Comparison of ENCODE assay signal across 13 cellular contexts in genomic region chr9:22097712-22098111, GRCh38.
DNase-seq lines count a peak whose midpoint lies in the region; ATAC-seq and TF ChIP-seq lines count a peak whose summit lies in the region.
"Had no signal": no experiment of that assay in that cellular context is flagged by ENCODE, and none has a peak within 500 bp of the region (broad histone marks: within the 10 kb centered on the region; RNA-seq: fewer than 3 reads in every experiment).

No MANE protein-coding gene starts in this region.

- POLR2A ChIA-PET in IMR-90 (lab: Charles Lee; ENCODE audit: unreplicated experiment), result no interaction called here

- intact Hi-C loops in IMR-90 (cut with micrococcal nuclease), result no loop called here

- CTCF ChIA-PET in IMR-90 (lab: Yijun Ruan, JAX), result no interaction called here

- WGBS in IMR-90 (ENCODE audit: extremely low coverage in 2 of 2, insufficient read length in 1 of 2), 2 experiments, result no CpG with 5 or more reads among the region's 1 CpG
- WGBS in smooth muscle cell (ENCODE audit: low lambda C conversion rate), result 3% methylated on average over 1 of the region's 1 CpG

- H4K91ac ChIP-seq in IMR-90 (ENCODE audit: insufficient read depth, low read depth, low read length), result no peak overlapping the region; the same call in 1 of the 2 replicates

- H3K27me3 ChIP-seq in IMR-90 (ENCODE audit: control insufficient read depth, insufficient read depth, low read length) (no peaks in the 10 kb centered on the region), smooth muscle cell (ENCODE audit: low read depth) (no peaks in the 10 kb centered on the region)
- H3K27me3 ChIP-seq: esophagus muscularis mucosa, spleen had no signal

- BruUV-seq in IMR-90 (replicated peaks; lab: Mats Ljungman, UMichigan), result no TSS peak

- H3K23ac ChIP-seq in IMR-90 (ENCODE audit: low read depth, low read length), result no peak overlapping the region

- H3K4me3 ChIP-seq in IMR-90 (ENCODE audit: insufficient read depth, low read depth, low read length) (no peak overlapping the region), fibroblast of villous mesenchyme (ENCODE audit: low read depth, low read length) (no peak overlapping the region), smooth muscle cell (no peak overlapping the region)
- H3K4me3 ChIP-seq: esophagus muscularis mucosa, spleen had no signal

- no peaks in the 10 kb centered on the region for H3K79me2 ChIP-seq in smooth muscle cell (ENCODE audit: low read depth)

- peak overlapping the region; percentile 50; the same call in 1 of the 2 replicates for H3K18ac ChIP-seq in IMR-90 (ENCODE audit: low read depth, low read length)

- peak overlapping the region; percentile 46; the same call in 1 of the 2 replicates for H2AK5ac ChIP-seq in IMR-90 (ENCODE audit: low read depth, low read length)

- H3K9me1 ChIP-seq in IMR-90 (ENCODE audit: insufficient read depth, low read length), result no peaks in the 10 kb centered on the region

- H2BK20ac ChIP-seq in IMR-90 (ENCODE audit: low read depth, low read length), result 0 out of 2 replicates have a peak overlapping the region, but pooled peaks have one; percentile 23

- 0 out of 2 replicates have a peak overlapping the region, but pooled peaks have one; percentile 11 for H3K14ac ChIP-seq in IMR-90 (replicated peaks; ENCODE audit: low read depth, low read length)

- peaks cover 51% of the 10 kb centered on the region for H3K27me3 Mint-ChIP-seq in T-helper 2 cell treated with Interferon-gamma antibody and Interleukin-4, amounts not matched to agents 5 μg/mL and 100 μg/mL, for 36 hours (ENCODE audit: low read depth)

- H3K36me3 ChIP-seq in IMR-90 (ENCODE audit: control insufficient read depth, insufficient read depth, low read length), result no peaks in the 10 kb centered on the region
- H3K36me3 ChIP-seq in smooth muscle cell (ENCODE audit: low read depth), result no peaks in the 10 kb centered on the region
- H3K36me3 ChIP-seq: esophagus muscularis mucosa, spleen had no signal

- TF ChIP-seq CTCF in IMR-90 (conservative IDR thresholded peaks at IDR 0.05; ENCODE audit: low read depth, low read length) (no peak), fibroblast of villous mesenchyme (IDR thresholded peaks at IDR 0.05; ENCODE audit: insufficient read depth, low read depth, low read length) (no peak), smooth muscle cell (IDR thresholded peaks at IDR 0.05; ENCODE audit: borderline replicate concordance, insufficient read depth, poor library complexity, severe bottlenecking) (no peak)

- H4K5ac ChIP-seq in IMR-90 (ENCODE audit: low read depth, low read length), result no peak overlapping the region

- H3K9me3 ChIP-seq in IMR-90 (ENCODE audit: control insufficient read depth, insufficient read depth, low read length), result no peaks in the 10 kb centered on the region
- no peaks in the 10 kb centered on the region for H3K9me3 ChIP-seq in smooth muscle cell (replicated peaks; ENCODE audit: low read depth)
- H3K9me3 ChIP-seq: esophagus muscularis mucosa, spleen had no signal

- no peak overlapping the region for H3K56ac ChIP-seq in IMR-90 (ENCODE audit: extremely low read depth, insufficient read depth, low read length)

- peaks cover 7% of the 10 kb centered on the region; the same call in 1 of the 2 replicates for H3K4me1 ChIP-seq in IMR-90 (ENCODE audit: control insufficient read depth, insufficient read depth, low read length)
- peaks cover 8% of the 10 kb centered on the region for H3K4me1 ChIP-seq in smooth muscle cell (ENCODE audit: low read depth)

- no peaks in the 10 kb centered on the region for H4K20me1 ChIP-seq in IMR-90 (ENCODE audit: insufficient read depth, low read length)
- no peaks in the 10 kb centered on the region for H4K20me1 ChIP-seq in smooth muscle cell (ENCODE audit: low read depth)

- no peak overlapping the region for H2BK120ac ChIP-seq in IMR-90 (ENCODE audit: low read depth, low read length)

- TF ChIP-seq POLR2A in IMR-90 (IDR thresholded peaks at IDR 0.05; ENCODE audit: low read depth, low read length), result no peak

- no peak overlapping the region for H3K9ac ChIP-seq in IMR-90 (ENCODE audit: low read depth, low read length)
- peak overlapping the region; percentile 21 for H3K9ac ChIP-seq in smooth muscle cell (ENCODE audit: low read depth)

- no peak overlapping the region for H2BK15ac ChIP-seq in IMR-90 (ENCODE audit: low read depth, low read length)

- H4K8ac ChIP-seq in IMR-90 (ENCODE audit: low read depth in 2 of 2, low read length in 2 of 2), result no peak overlapping the region; a peak in 1 of 4 replicates

- no peak overlapping the region for H3K4me3 Mint-ChIP-seq in T-helper 2 cell treated with Interferon-gamma antibody and Interleukin-4, amounts not matched to agents 5 μg/mL and 100 μg/mL, for 36 hours

- peaks cover 6% of the 10 kb centered on the region for H3K36me3 Mint-ChIP-seq in T-helper 2 cell treated with Interferon-gamma antibody and Interleukin-4, amounts not matched to agents 5 μg/mL and 100 μg/mL, for 36 hours (ENCODE audit: low read depth)

- H2AFZ ChIP-seq in IMR-90 (replicated peaks; ENCODE audit: low read length, poor library complexity) (no peak overlapping the region), smooth muscle cell (ENCODE audit: low read depth) (peak overlapping the region; percentile 5)

- no peak overlapping the region for H3K27ac ChIP-seq in IMR-90 (ENCODE audit: insufficient read depth, low read length)
- peak overlapping the region; percentile 83 for H3K27ac ChIP-seq in smooth muscle cell (ENCODE audit: low read depth)

- in situ Hi-C loops in IMR-90 (cut with MboI; ENCODE audit: low sequenced_read_pairs), result no loop called here

- peaks cover 35% of the 10 kb centered on the region for H3K4me1 Mint-ChIP-seq in T-helper 2 cell treated with Interferon-gamma antibody and Interleukin-4, amounts not matched to agents 5 μg/mL and 100 μg/mL, for 36 hours (ENCODE audit: low read depth)

- H3F3A ChIP-seq in smooth muscle cell (ENCODE audit: low read depth), result peaks cover 14% of the 10 kb centered on the region

- H3K4me2 ChIP-seq in IMR-90 (ENCODE audit: low read depth, low read length) (peak overlapping the region; percentile 39; the same call in 1 of the 2 replicates), smooth muscle cell (peak overlapping the region; percentile 70)

- no peaks in the 10 kb centered on the region for H3K79me1 ChIP-seq in IMR-90 (ENCODE audit: low read depth in 1 of 2, low read length in 2 of 2)

- peak; percentile 88 for DNase-seq in IMR-90
- peak; percentile 44 for DNase-seq in T-helper 2 cell treated with Interferon-gamma antibody and Interleukin-4, amounts not matched to agents 5 μg/mL and 100 μg/mL, for 36 hours (ENCODE audit: low spot score)
- DNase-seq in fibroblast of villous mesenchyme (ENCODE audit: low read depth), result peak; percentile 94
- DNase-seq in smooth muscle cell (lab: John Stamatoyannopoulos, UW; ENCODE audit: unreplicated experiment), result no peak
- DNase-seq in pons (ENCODE audit: low spot score), result no peak
- DNase-seq in SKM-1 treated with dmso at 0.1 percent for 144 hours (lab: John Stamatoyannopoulos, UW; ENCODE audit: unreplicated experiment), result no peak
- DNase-seq: activated naive CD4-positive, alpha-beta T cell treated with Interleukin-2 at 50 U/mL for 16 hours; DMS79; NCI-H1092; NCI-H82; spleen had no signal

- peak; percentile 78 for ATAC-seq in IMR-90 (ENCODE audit: low read depth)
- ATAC-seq in esophagus mucosa, result no peak

- peaks cover 3% of the 10 kb centered on the region for H3K9me3 Mint-ChIP-seq in T-helper 2 cell treated with Interferon-gamma antibody and Interleukin-4, amounts not matched to agents 5 μg/mL and 100 μg/mL, for 36 hours

- no peak for TF ChIP-seq RAD21 in IMR-90 (IDR thresholded peaks at IDR 0.05; ENCODE audit: low read length)

- peak overlapping the region; percentile 31 for H2BK5ac ChIP-seq in IMR-90 (ENCODE audit: low read depth, low read length, poor library complexity, severe bottlenecking)

- H3K4ac ChIP-seq in IMR-90 (ENCODE audit: low read depth, low read length), result no peak overlapping the region; the same call in 1 of the 2 replicates

- dilution Hi-C loops in IMR-90 (cut with HindIII; ENCODE audit: low sequenced_read_pairs, unreplicated experiment), result no loop called here

- no peak overlapping the region for H2AK9ac ChIP-seq in IMR-90 (replicated peaks; ENCODE audit: low read depth, low read length, poor library complexity)

- H3K27ac Mint-ChIP-seq in T-helper 2 cell treated with Interferon-gamma antibody and Interleukin-4, amounts not matched to agents 5 μg/mL and 100 μg/mL, for 36 hours, result peak overlapping the region; percentile 32

TF ChIP-seq in IMR-90, 13 proteins besides CTCF, POLR2A, EP300 and RAD21 (continues in another document):
- no peak for TF ChIP-seq NFE2L2 (IDR thresholded peaks at IDR 0.05; ENCODE audit: low read depth, low read length)
- no peak for TF ChIP-seq USF2 (IDR thresholded peaks at IDR 0.05; ENCODE audit: low read depth, low read length)
- TF ChIP-seq MAZ (IDR thresholded peaks at IDR 0.05; ENCODE audit: borderline replicate concordance, low read depth, low read length), result no peak
- no peak for TF ChIP-seq RFX5 (IDR thresholded peaks at IDR 0.05; ENCODE audit: low read depth, low read length)
- TF ChIP-seq MAFK (IDR thresholded peaks at IDR 0.05; ENCODE audit: low read depth, low read length), result 0 out of 2 replicates have a peak, but pooled peaks have one; percentile 6
- no peak for TF ChIP-seq CHD1 (IDR thresholded peaks at IDR 0.05; ENCODE audit: low read depth, low read length)
- TF ChIP-seq MXI1 (IDR thresholded peaks at IDR 0.05; ENCODE audit: borderline replicate concordance, low read depth, low read length), result no peak
- no peak for TF ChIP-seq RCOR1 (IDR thresholded peaks at IDR 0.05; ENCODE audit: insufficient replicate concordance, low read length)
- TF ChIP-seq FOS (IDR thresholded peaks at IDR 0.05; ENCODE audit: low read depth, low read length), result peak; percentile 43; the same call in 1 of the 2 replicates
- no peak for TF ChIP-seq SMC3 (IDR thresholded peaks at IDR 0.05; ENCODE audit: low read depth, low read length)
- no peak for TF ChIP-seq ELK1 (IDR thresholded peaks at IDR 0.05; ENCODE audit: borderline replicate concordance, low read depth, low read length)

Comparison
In these comparisons a context has a peak if more than half of its experiments do, and no peak if none do; other contexts are left out.
1. DNase-seq: peak in IMR-90 (single experiment), T-helper 2 cell treated with Interferon-gamma antibody and Interleukin-4, amounts not matched to agents 5 μg/mL and 100 μg/mL, for 36 hours (single experiment) and fibroblast of villous mesenchyme (single experiment); none in smooth muscle cell (single experiment), pons (single experiment) and SKM-1 treated with dmso at 0.1 percent for 144 hours (single experiment).